8 cellular contexts compared by ENCODE assay signal in the genomic region with DNA sequence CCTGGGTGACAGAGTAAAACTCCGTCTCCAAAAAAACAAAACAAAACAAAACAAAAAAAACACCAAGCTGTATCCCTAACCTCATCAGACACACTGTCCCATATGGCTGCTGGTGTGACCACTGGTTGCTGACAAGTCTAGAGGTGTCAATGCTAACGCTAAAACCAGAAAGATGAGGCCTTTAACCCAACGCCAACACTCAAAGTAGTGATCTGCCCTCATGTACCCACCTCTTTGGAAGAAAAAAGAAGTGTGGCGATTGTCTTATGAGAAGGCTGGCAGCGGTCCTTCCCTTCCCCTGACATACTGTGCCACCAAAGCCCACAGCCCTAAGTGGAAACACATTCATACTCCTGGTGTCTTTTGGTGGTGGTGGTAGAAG. TPM values are rescaled to one million over a fixed set of nuclear protein-coding genes. Genes with fewer than 3 reads are reported as not detected.
DNase-seq lines count a peak whose midpoint lies in the region; ATAC-seq, FAIRE-seq and TF ChIP-seq lines count a peak whose summit lies in the region.

No MANE protein-coding gene starts in this region.

- DNase-seq in breast epithelium (ENCODE audit: low spot score in 2 of 2) (no peak), GM12892 (ENCODE audit: insufficient read length) (no peak), DMS153 (lab: John Stamatoyannopoulos, UW) (no peak)
- no peak for DNase-seq in natural killer cell treated with Interleukin-12 subunit alpha and Interleukin-12 subunit beta and Interleukin-15 and Interleukin-18, amount 100 ng/mL, for 72 hours (ENCODE audit: low spot score)

- no peaks in the 10 kb centered on the region for H3K9me3 ChIP-seq in BLaER1 treated with 17β-estradiol and CSF1 and Interleukin-3, amounts not matched to agents 10 nM and 100 nM (replicated peaks in 1 of 11)
- no peaks in the 10 kb centered on the region for H3K9me3 ChIP-seq in breast epithelium

- H3K36me3 Mint-ChIP-seq in natural killer cell treated with Interleukin-12 subunit alpha and Interleukin-12 subunit beta and Interleukin-15 and Interleukin-18, amount 100 ng/mL, for 72 hours, result no peaks in the 10 kb centered on the region

- peak overlapping the region; percentile 78 to 99 (median 92) for H3K4me2 ChIP-seq in BLaER1 treated with 17β-estradiol and CSF1 and Interleukin-3, amounts not matched to agents 10 nM and 100 nM

- TF ChIP-seq CTCF in breast epithelium (IDR thresholded peaks at IDR 0.05), result no peak

- no peaks in the 10 kb centered on the region for H3K27me3 ChIP-seq in BLaER1 treated with 17β-estradiol and CSF1 and Interleukin-3, amounts not matched to agents 10 nM and 100 nM
- H3K27me3 ChIP-seq in breast epithelium, result no peaks in the 10 kb centered on the region

- ATAC-seq in HG03432 (IDR thresholded peaks at IDR 0.05; ENCODE audit: unreplicated experiment), result peak; percentile 1
- peak; percentile 61 to 72 for ATAC-seq in natural killer cell treated with Interleukin-12 subunit alpha and Interleukin-12 subunit beta and Interleukin-15 and Interleukin-18, amount 100 ng/mL, for 72 hours
- ATAC-seq in GM19467 (IDR thresholded peaks at IDR 0.05; ENCODE audit: unreplicated experiment), result no peak
- no peak for ATAC-seq in activated CD4-positive, CD25-positive, alpha-beta regulatory T cell treated with anti-CD3 and anti-CD28 coated beads, Interleukin-2, amount 50 U/mL, for 24 hours

- H3K4me3 Mint-ChIP-seq in natural killer cell treated with Interleukin-12 subunit alpha and Interleukin-12 subunit beta and Interleukin-15 and Interleukin-18, amount 100 ng/mL, for 72 hours, result peak overlapping the region; percentile 87

- no peak for FAIRE-seq in GM12892 (lab: Jason Lieb, UNC)

- peak overlapping the region; percentile 73 to 93 (median 88); a peak in 21 of 22 replicates for H3K27ac ChIP-seq in BLaER1 treated with 17β-estradiol and CSF1 and Interleukin-3, amounts not matched to agents 10 nM and 100 nM
- H3K27ac ChIP-seq in breast epithelium, result peak overlapping the region; percentile 94 to 100

- H4K20me1 ChIP-seq in BLaER1 treated with 17β-estradiol and CSF1 and Interleukin-3, amounts not matched to agents 10 nM and 100 nM, result peaks cover 17 to 86% (median 78%) of the 10 kb centered on the region in 11 experiments; a peak in 20 of 22 replicates

- peaks cover 35 to 76% (median 47%) of the 10 kb centered on the region in 10 experiments for H3K4me1 ChIP-seq in BLaER1 treated with 17β-estradiol and CSF1 and Interleukin-3, amounts not matched to agents 10 nM and 100 nM
- peaks cover 0 to 15% of the 10 kb centered on the region in 2 donors for H3K4me1 ChIP-seq in breast epithelium

- peaks cover 0 to 7% (median 0%) of the 10 kb centered on the region in 11 experiments; a peak in 1 of 22 replicates for H3K36me3 ChIP-seq in BLaER1 treated with 17β-estradiol and CSF1 and Interleukin-3, amounts not matched to agents 10 nM and 100 nM
- H3K36me3 ChIP-seq in breast epithelium, result no peaks in the 10 kb centered on the region

- peaks cover 37 to 47% of the 10 kb centered on the region in 2 donors for H3K4me1 Mint-ChIP-seq in natural killer cell treated with Interleukin-12 subunit alpha and Interleukin-12 subunit beta and Interleukin-15 and Interleukin-18, amount 100 ng/mL, for 72 hours (ENCODE audit: low read depth in 2 of 2)

- no peak for TF ChIP-seq POLR2A in breast epithelium (IDR thresholded peaks at IDR 0.05)
- no peak for TF ChIP-seq POLR2A in GM12892 (IDR thresholded peaks at IDR 0.05; ENCODE audit: low read depth, low read length)

- H3K27me3 Mint-ChIP-seq in natural killer cell treated with Interleukin-12 subunit alpha and Interleukin-12 subunit beta and Interleukin-15 and Interleukin-18, amount 100 ng/mL, for 72 hours, result no peaks in the 10 kb centered on the region

- intact Hi-C loops in breast epithelium (cut with DNase I; ENCODE audit: low total_unique reads), result no loop called here

- H3K4me3 ChIP-seq in BLaER1 treated with 17β-estradiol and CSF1 and Interleukin-3, amounts not matched to agents 10 nM and 100 nM, result peak overlapping the region in 5 of 10 experiments; percentile 56 to 73 (median 63); a peak in 7 of 20 replicates
- peak overlapping the region in 2 of 3 donors; percentile 51 to 67 for H3K4me3 ChIP-seq in breast epithelium

- H3K27ac Mint-ChIP-seq in natural killer cell treated with Interleukin-12 subunit alpha and Interleukin-12 subunit beta and Interleukin-15 and Interleukin-18, amount 100 ng/mL, for 72 hours, result peak overlapping the region; percentile 95

- peak overlapping the region; percentile 74 to 87 (median 82); a peak in 20 of 22 replicates for H3K9ac ChIP-seq in BLaER1 treated with 17β-estradiol and CSF1 and Interleukin-3, amounts not matched to agents 10 nM and 100 nM

- no peaks in the 10 kb centered on the region for H3K9me3 Mint-ChIP-seq in natural killer cell treated with Interleukin-12 subunit alpha and Interleukin-12 subunit beta and Interleukin-15 and Interleukin-18, amount 100 ng/mL, for 72 hours

RNA-seq across cellular contexts. Expression of a gene that starts 9.9 kb away (rescaled TPM):
- total RNA-seq in breast epithelium, result 10 to 100 TPM; 12.8 to 20.0 (median 17.0) TPM
- 10 to 100 TPM; 15.6 to 23.9 TPM for total RNA-seq in natural killer cell treated with Interleukin-12 subunit alpha and Interleukin-12 subunit beta and Interleukin-15 and Interleukin-18, amount 100 ng/mL, for 72 hours
- polyA plus RNA-seq in GM12892 (2012; ENCODE audit: missing spikeins), result 21.0 TPM

Comparison
In these comparisons a context has a peak if more than half of its experiments do, and no peak if none do; other contexts are left out.
1. ATAC-seq: peak in HG03432 (single experiment) and natural killer cell treated with Interleukin-12 subunit alpha and Interleukin-12 subunit beta and Interleukin-15 and Interleukin-18, amount 100 ng/mL, for 72 hours (2 of 2); none in GM19467 (single experiment) and activated CD4-positive, CD25-positive, alpha-beta regulatory T cell treated with anti-CD3 and anti-CD28 coated beads, Interleukin-2, amount 50 U/mL, for 24 hours (0 of 2).